In the genomic region with DNA sequence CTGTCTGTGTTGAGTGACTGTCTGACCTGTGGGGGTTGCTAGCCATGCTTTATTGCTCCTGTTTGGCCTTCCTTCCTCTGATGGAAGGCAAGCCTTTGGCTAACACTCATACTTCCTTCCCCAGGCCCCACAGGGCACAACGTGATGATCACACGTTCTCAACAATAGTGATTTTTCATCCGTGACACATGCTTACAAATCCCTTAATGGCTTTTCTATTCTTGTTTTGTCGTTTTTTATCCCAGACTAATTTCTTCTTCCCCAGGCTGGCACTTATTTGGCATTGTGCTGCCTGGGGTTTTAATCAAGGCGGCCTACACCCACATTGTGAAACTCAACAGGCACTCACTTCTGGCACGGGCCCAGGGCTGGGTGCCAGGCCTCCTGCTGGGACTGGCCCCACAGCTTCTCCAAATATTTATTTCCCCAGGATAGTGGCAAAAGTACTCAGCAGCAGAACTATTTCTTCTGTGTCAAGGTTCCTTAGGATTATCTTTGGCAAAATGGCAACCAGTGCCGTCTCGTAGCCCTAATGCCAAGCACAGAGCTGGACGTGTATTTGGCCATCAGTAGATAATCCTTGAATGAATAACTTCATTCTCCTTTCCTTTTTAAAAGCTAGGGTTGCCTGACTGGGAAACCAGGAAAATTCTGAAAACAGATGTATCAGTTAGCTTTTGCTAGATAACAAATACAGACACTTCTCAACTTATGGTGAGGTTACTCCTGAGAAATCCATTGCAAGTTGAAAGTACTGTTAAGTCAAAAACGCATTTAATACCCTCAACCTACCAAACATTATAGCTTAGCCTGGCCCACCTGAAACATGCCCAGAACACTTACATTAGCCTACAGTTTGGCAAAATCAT, we compare ENCODE assay signal across 8 cellular contexts. TPM values are rescaled to one million over a fixed set of nuclear protein-coding genes. Genes with fewer than 3 reads are reported as not detected.
DNase-seq lines count a peak whose midpoint lies in the region; ATAC-seq and TF ChIP-seq lines count a peak whose summit lies in the region.

No MANE protein-coding gene starts in this region.

- peaks cover 61% of the 10 kb centered on the region for H3K4me1 Mint-ChIP-seq in osteocyte (ENCODE audit: unreplicated experiment)

- H3K27ac ChIP-seq in ACC112 (ENCODE audit: low read depth, low read length) (peak overlapping the region; percentile 68), RWPE2 (ENCODE audit: poor library complexity, severe bottlenecking) (peak overlapping the region; percentile 84), esophagus squamous epithelium (peak overlapping the region; percentile 35 to 80 (median 56))

- H3K4me1 ChIP-seq in ACC112 (ENCODE audit: control insufficient read depth, insufficient read depth, low read length, unreplicated experiment) (peaks cover 37% of the 10 kb centered on the region), RWPE2 (ENCODE audit: insufficient read depth, poor library complexity, severe bottlenecking) (peaks cover 36% of the 10 kb centered on the region), esophagus squamous epithelium (peaks cover 6 to 49% (median 22%) of the 10 kb centered on the region in 3 donors)

- H3K79me2 ChIP-seq in ACC112 (ENCODE audit: control insufficient read depth, insufficient read depth, low read length, unreplicated experiment): peaks cover 34% of the 10 kb centered on the region

- H2AFZ ChIP-seq in ACC112 (ENCODE audit: low read length, unreplicated experiment): peak overlapping the region; percentile 41

- CTCF ChIA-PET in HEK293T (lab: Yijun Ruan, JAX): interaction anchor here (0.6 to 1.0 kb wide), 2 partner anchors 25 to 245 kb away, joined by 3 read pairs; no protein-coding TSS in a partner anchor

- DNase-seq in H4 (ENCODE audit: low spot score) (peak; percentile 75), RWPE2 (ENCODE audit: low spot score) (peak; percentile 95), esophagus squamous epithelium (lab: John Stamatoyannopoulos, UW) (peak; percentile 15), osteocyte (ENCODE audit: extremely low spot score, unreplicated experiment) (peak; percentile 91), HEK293T (ENCODE audit: extremely low spot score) (no peak)

- H3K27me3 Mint-ChIP-seq in osteocyte (ENCODE audit: unreplicated experiment): no peaks in the 10 kb centered on the region

- POLR2A ChIA-PET in HEK293T (lab: Yijun Ruan, JAX): no interaction called here

- no peak for TF ChIP-seq POLR2A in esophagus squamous epithelium (IDR thresholded peaks at IDR 0.05)

- TF ChIP-seq CTCF in RWPE2 (IDR thresholded peaks at IDR 0.05; ENCODE audit: poor library complexity, severe bottlenecking): no peak
- TF ChIP-seq CTCF in esophagus squamous epithelium (IDR thresholded peaks at IDR 0.05): peak in 1 of 6 experiments; percentile 12
- no peak for TF ChIP-seq CTCF in osteocyte (IDR thresholded peaks at IDR 0.05)

- H3K9me3 Mint-ChIP-seq in osteocyte (ENCODE audit: unreplicated experiment): no peaks in the 10 kb centered on the region

- peak overlapping the region; percentile 19 for H3K4me3 ChIP-seq in ACC112 (ENCODE audit: low read depth, low read length)
- H3K4me3 ChIP-seq in RWPE2 (ENCODE audit: severe bottlenecking): no peak overlapping the region
- no peak overlapping the region for H3K4me3 ChIP-seq in esophagus squamous epithelium

- peaks cover 2% of the 10 kb centered on the region for H3K36me3 Mint-ChIP-seq in osteocyte (ENCODE audit: unreplicated experiment)

- H3K27ac Mint-ChIP-seq in osteocyte (ENCODE audit: unreplicated experiment): peak overlapping the region; percentile 88

- H3K9me3 ChIP-seq in RWPE2 (ENCODE audit: severe bottlenecking) (no peaks in the 10 kb centered on the region), esophagus squamous epithelium (peaks cover 0 to 5% (median 0%) of the 10 kb centered on the region in 3 donors)

- intact Hi-C loops in esophagus squamous epithelium (cut with DNase I): no loop called here

- H3K27me3 ChIP-seq in ACC112 (ENCODE audit: insufficient read depth, low read length): no peaks in the 10 kb centered on the region
- H3K27me3 ChIP-seq in RWPE2 (ENCODE audit: insufficient read depth, poor library complexity, severe bottlenecking): no peaks in the 10 kb centered on the region
- peaks cover 0 to 90% (median 0%) of the 10 kb centered on the region in 4 donors for H3K27me3 ChIP-seq in esophagus squamous epithelium

- H3K36me3 ChIP-seq in ACC112 (ENCODE audit: insufficient read depth, low read length) (no peaks in the 10 kb centered on the region), RWPE2 (ENCODE audit: low read depth) (no peaks in the 10 kb centered on the region), esophagus squamous epithelium (no peaks in the 10 kb centered on the region)

- peak overlapping the region; percentile 7 for H3K4me3 Mint-ChIP-seq in osteocyte (ENCODE audit: unreplicated experiment)

- WGBS in esophagus squamous epithelium, 2 donors: 18 to 20% methylated on average over 10 of the region's 10 CpGs

- ATAC-seq in RWPE2 (ENCODE audit: low read depth): peak; percentile 72
- ATAC-seq in HG02852 (IDR thresholded peaks at IDR 0.05; ENCODE audit: unreplicated experiment): no peak
- ATAC-seq in GM21515 (IDR thresholded peaks at IDR 0.05; ENCODE audit: unreplicated experiment): no peak

TF ChIP-seq in HEK293T, 16 proteins besides CTCF, POLR2A, EP300 and RAD21:
- TF ChIP-seq ARNT (IDR thresholded peaks at IDR 0.05) (no peak), LEF1 (IDR thresholded peaks at IDR 0.05; ENCODE audit: borderline replicate concordance) (no peak), BHLHE40 (IDR thresholded peaks at IDR 0.05; ENCODE audit: borderline replicate concordance) (no peak), ELF4 (IDR thresholded peaks at IDR 0.05) (no peak), SUZ12 (IDR thresholded peaks at IDR 0.05) (no peak), HDGF (IDR thresholded peaks at IDR 0.05; ENCODE audit: borderline replicate concordance) (no peak), L3MBTL2 (conservative IDR thresholded peaks at IDR 0.05) (no peak), FOXK2 (IDR thresholded peaks at IDR 0.05) (no peak), CTBP1 (IDR thresholded peaks at IDR 0.05; ENCODE audit: borderline replicate concordance) (no peak), SP1 (IDR thresholded peaks at IDR 0.05) (no peak), ZNF384 (IDR thresholded peaks at IDR 0.05) (no peak), FOXA1 (IDR thresholded peaks at IDR 0.05) (no peak)

RNA-seq across cellular contexts. Expression of gene CMTM7, which starts 30.6 kb away (rescaled TPM):
- 5.5 and 7.1 TPM in 2 replicates for total RNA-seq in H4 (2014; rRNA removed; shearing (Covaris generic))
- 1 to 10 TPM in 2 of 4 donors, under 1 TPM in 1, not detected in 1; 0.35 to 6.7 (median 3.0) TPM for total RNA-seq in esophagus squamous epithelium
- 14.7 and 17.8 TPM in 2 replicates for total RNA-seq in osteocyte
